In genomic region chrX:71181910-71182799, GRCh38 we compare ENCODE assay signal across 1 cellular context.
TF ChIP-seq lines count a peak whose summit lies in the region.

No MANE protein-coding gene starts in this region.

TF ChIP-seq in HepG2, 621 proteins besides CTCF, POLR2A, EP300 and RAD21 (continued from another document and continues in another):
- TF ChIP-seq PRDM15 (CRISPR knock-in tag; IDR thresholded peaks at IDR 0.05) (no peak), MBNL3 (CRISPR knock-in tag; conservative IDR thresholded peaks at IDR 0.05) (no peak), SRF (IDR thresholded peaks at IDR 0.05; ENCODE audit: low read depth, low read length) (peak; percentile 56), ZNF101 (CRISPR knock-in tag; IDR thresholded peaks at IDR 0.05; ENCODE audit: borderline replicate concordance, low read depth) (no peak), RARG (CRISPR knock-in tag; IDR thresholded peaks at IDR 0.05; ENCODE audit: low read depth) (no peak), TSC22D2 (CRISPR knock-in tag; IDR thresholded peaks at IDR 0.05; ENCODE audit: borderline replicate concordance) (no peak), EHMT2 (IDR thresholded peaks at IDR 0.05; ENCODE audit: borderline replicate concordance, low read depth, low read length) (no peak), THAP11 (CRISPR knock-in tag; IDR thresholded peaks at IDR 0.05) (peak; percentile 67; the same call in 1 of the 2 replicates), FOXK2 (IDR thresholded peaks at IDR 0.05) (no peak), MXD4 (CRISPR knock-in tag; IDR thresholded peaks at IDR 0.05) (peak; percentile 58; the same call in 1 of the 2 replicates), AHDC1 (CRISPR knock-in tag; IDR thresholded peaks at IDR 0.05; ENCODE audit: borderline replicate concordance) (no peak), TEAD2 (CRISPR knock-in tag; IDR thresholded peaks at IDR 0.05) (no peak), SIX4 (CRISPR knock-in tag; IDR thresholded peaks at IDR 0.05) (peak; percentile 61; the same call in 1 of the 2 replicates), ZNF800 (CRISPR knock-in tag; IDR thresholded peaks at IDR 0.05) (no peak), KLF12 (CRISPR knock-in tag; IDR thresholded peaks at IDR 0.05; ENCODE audit: borderline replicate concordance) (no peak), ZNF891 (CRISPR knock-in tag; IDR thresholded peaks at IDR 0.05) (no peak), YEATS4 (CRISPR knock-in tag; IDR thresholded peaks at IDR 0.05; ENCODE audit: borderline replicate concordance) (peak; percentile 55; the same call in 1 of the 2 replicates), POLR2G (IDR thresholded peaks at IDR 0.05; ENCODE audit: low read depth, low read length) (peak; percentile 65), SNAPC2 (CRISPR knock-in tag; IDR thresholded peaks at IDR 0.05) (no peak), KDM2A (CRISPR knock-in tag; IDR thresholded peaks at IDR 0.05; ENCODE audit: borderline replicate concordance, low read depth) (peak; percentile 22; the same call in 1 of the 2 replicates), LCORL (IDR thresholded peaks at IDR 0.05) (no peak), LCORL (CRISPR knock-in tag; IDR thresholded peaks at IDR 0.05) (no peak; the same call in 1 of the 2 replicates), ZNF350 (CRISPR knock-in tag; IDR thresholded peaks at IDR 0.05; ENCODE audit: borderline replicate concordance, low read depth) (no peak), ZNF678 (CRISPR knock-in tag; IDR thresholded peaks at IDR 0.05) (no peak), ZC3H13 (CRISPR knock-in tag; IDR thresholded peaks at IDR 0.05) (no peak), ZNF329 (CRISPR knock-in tag; IDR thresholded peaks at IDR 0.05; ENCODE audit: low read depth) (no peak), ZEB1 (IDR thresholded peaks at IDR 0.05; ENCODE audit: insufficient replicate concordance, low read depth) (no peak), MIER2 (CRISPR knock-in tag; IDR thresholded peaks at IDR 0.05) (no peak), HOXA5 (CRISPR knock-in tag; IDR thresholded peaks at IDR 0.05) (no peak), PITX1 (CRISPR knock-in tag; IDR thresholded peaks at IDR 0.05) (no peak), KLF11 (CRISPR knock-in tag; IDR thresholded peaks at IDR 0.05) (no peak), ZNF256 (CRISPR knock-in tag; conservative IDR thresholded peaks at IDR 0.05) (no peak), HDAC2 (CRISPR knock-in tag; IDR thresholded peaks at IDR 0.05) (peak; percentile 44; the same call in 1 of the 2 replicates), ELF3 (CRISPR knock-in tag; IDR thresholded peaks at IDR 0.05) (no peak), ZSCAN31 (CRISPR knock-in tag; IDR thresholded peaks at IDR 0.05; ENCODE audit: low read depth) (no peak)
- TF ChIP-seq, protein P1, sequence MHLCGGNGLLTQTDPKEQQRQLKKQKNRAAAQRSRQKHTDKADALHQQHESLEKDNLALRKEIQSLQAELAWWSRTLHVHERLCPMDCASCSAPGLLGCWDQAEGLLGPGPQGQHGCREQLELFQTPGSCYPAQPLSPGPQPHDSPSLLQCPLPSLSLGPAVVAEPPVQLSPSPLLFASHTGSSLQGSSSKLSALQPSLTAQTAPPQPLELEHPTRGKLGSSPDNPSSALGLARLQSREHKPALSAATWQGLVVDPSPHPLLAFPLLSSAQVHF (CRISPR knock-in tag; IDR thresholded peaks at IDR 0.05) = no peak
- TF ChIP-seq, protein P2, sequence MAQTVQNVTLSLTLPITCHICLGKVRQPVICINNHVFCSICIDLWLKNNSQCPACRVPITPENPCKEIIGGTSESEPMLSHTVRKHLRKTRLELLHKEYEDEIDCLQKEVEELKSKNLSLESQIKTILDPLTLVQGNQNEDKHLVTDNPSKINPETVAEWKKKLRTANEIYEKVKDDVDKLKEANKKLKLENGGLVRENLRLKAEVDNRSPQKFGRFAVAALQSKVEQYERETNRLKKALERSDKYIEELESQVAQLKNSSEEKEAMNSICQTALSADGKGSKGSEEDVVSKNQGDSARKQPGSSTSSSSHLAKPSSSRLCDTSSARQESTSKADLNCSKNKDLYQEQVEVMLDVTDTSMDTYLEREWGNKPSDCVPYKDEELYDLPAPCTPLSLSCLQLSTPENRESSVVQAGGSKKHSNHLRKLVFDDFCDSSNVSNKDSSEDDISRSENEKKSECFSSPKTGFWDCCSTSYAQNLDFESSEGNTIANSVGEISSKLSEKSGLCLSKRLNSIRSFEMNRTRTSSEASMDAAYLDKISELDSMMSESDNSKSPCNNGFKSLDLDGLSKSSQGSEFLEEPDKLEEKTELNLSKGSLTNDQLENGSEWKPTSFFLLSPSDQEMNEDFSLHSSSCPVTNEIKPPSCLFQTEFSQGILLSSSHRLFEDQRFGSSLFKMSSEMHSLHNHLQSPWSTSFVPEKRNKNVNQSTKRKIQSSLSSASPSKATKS (CRISPR knock-in tag; IDR thresholded peaks at IDR 0.05) = no peak
- TF ChIP-seq, protein P3, sequence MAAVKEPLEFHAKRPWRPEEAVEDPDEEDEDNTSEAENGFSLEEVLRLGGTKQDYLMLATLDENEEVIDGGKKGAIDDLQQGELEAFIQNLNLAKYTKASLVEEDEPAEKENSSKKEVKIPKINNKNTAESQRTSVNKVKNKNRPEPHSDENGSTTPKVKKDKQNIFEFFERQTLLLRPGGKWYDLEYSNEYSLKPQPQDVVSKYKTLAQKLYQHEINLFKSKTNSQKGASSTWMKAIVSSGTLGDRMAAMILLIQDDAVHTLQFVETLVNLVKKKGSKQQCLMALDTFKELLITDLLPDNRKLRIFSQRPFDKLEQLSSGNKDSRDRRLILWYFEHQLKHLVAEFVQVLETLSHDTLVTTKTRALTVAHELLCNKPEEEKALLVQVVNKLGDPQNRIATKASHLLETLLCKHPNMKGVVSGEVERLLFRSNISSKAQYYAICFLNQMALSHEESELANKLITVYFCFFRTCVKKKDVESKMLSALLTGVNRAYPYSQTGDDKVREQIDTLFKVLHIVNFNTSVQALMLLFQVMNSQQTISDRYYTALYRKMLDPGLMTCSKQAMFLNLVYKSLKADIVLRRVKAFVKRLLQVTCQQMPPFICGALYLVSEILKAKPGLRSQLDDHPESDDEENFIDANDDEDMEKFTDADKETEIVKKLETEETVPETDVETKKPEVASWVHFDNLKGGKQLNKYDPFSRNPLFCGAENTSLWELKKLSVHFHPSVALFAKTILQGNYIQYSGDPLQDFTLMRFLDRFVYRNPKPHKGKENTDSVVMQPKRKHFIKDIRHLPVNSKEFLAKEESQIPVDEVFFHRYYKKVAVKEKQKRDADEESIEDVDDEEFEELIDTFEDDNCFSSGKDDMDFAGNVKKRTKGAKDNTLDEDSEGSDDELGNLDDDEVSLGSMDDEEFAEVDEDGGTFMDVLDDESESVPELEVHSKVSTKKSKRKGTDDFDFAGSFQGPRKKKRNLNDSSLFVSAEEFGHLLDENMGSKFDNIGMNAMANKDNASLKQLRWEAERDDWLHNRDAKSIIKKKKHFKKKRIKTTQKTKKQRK (IDR thresholded peaks at IDR 0.05; ENCODE audit: low read length) = no peak
- TF ChIP-seq, protein P4, sequence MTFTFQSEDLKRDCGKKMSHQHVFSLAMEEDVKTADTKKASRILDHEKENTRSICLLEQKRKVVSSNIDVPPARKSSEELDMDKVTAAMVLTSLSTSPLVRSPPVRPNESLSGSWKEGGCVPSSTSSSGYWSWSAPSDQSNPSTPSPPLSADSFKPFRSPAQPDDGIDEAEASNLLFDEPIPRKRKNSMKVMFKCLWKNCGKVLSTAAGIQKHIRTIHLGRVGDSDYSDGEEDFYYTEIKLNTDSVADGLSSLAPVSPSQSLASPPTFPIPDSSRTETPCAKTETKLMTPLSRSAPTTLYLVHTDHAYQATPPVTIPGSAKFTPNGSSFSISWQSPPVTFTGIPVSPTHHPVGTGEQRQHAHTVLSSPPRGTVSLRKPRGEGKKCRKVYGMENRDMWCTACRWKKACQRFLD (CRISPR knock-in tag; IDR thresholded peaks at IDR 0.05; ENCODE audit: borderline replicate concordance) = no peak
- TF ChIP-seq, protein P5, sequence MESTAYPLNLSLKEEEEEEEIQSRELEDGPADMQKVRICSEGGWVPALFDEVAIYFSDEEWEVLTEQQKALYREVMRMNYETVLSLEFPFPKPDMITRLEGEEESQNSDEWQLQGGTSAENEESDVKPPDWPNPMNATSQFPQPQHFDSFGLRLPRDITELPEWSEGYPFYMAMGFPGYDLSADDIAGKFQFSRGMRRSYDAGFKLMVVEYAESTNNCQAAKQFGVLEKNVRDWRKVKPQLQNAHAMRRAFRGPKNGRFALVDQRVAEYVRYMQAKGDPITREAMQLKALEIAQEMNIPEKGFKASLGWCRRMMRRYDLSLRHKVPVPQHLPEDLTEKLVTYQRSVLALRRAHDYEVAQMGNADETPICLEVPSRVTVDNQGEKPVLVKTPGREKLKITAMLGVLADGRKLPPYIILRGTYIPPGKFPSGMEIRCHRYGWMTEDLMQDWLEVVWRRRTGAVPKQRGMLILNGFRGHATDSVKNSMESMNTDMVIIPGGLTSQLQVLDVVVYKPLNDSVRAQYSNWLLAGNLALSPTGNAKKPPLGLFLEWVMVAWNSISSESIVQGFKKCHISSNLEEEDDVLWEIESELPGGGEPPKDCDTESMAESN (CRISPR knock-in tag; conservative IDR thresholded peaks at IDR 0.05) = 0 out of 2 replicates have a peak, but pooled peaks have one; percentile 38
- TF ChIP-seq, protein P6, sequence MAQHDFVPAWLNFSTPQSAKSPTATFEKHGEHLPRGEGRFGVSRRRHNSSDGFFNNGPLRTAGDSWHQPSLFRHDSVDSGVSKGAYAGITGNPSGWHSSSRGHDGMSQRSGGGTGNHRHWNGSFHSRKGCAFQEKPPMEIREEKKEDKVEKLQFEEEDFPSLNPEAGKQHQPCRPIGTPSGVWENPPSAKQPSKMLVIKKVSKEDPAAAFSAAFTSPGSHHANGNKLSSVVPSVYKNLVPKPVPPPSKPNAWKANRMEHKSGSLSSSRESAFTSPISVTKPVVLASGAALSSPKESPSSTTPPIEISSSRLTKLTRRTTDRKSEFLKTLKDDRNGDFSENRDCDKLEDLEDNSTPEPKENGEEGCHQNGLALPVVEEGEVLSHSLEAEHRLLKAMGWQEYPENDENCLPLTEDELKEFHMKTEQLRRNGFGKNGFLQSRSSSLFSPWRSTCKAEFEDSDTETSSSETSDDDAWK (CRISPR knock-in tag; IDR thresholded peaks at IDR 0.05) = no peak
